In genomic region chr2:112159454-112159921, GRCh38 we compare ENCODE assay signal across 19 cellular contexts. TPM values are rescaled to one million over a fixed set of nuclear protein-coding genes. Genes with fewer than 3 reads are reported as not detected.
DNase-seq lines count a peak whose midpoint lies in the region; ATAC-seq and TF ChIP-seq lines count a peak whose summit lies in the region.
"Had no signal": no experiment of that assay in that cellular context is flagged by ENCODE, and none has a peak within 500 bp of the region (broad histone marks: within the 10 kb centered on the region; RNA-seq: fewer than 3 reads in every experiment).

No MANE protein-coding gene starts in this region.

- H3K9me3 Mint-ChIP-seq in nephron progenitor cell (no peaks in the 10 kb centered on the region), progenitor cell of endocrine pancreas (ENCODE audit: low read depth) (no peaks in the 10 kb centered on the region)
- H3K9me3 Mint-ChIP-seq: immature natural killer cell; naive thymus-derived CD4-positive, alpha-beta T cell had no signal

- ATAC-seq in GM18867 (IDR thresholded peaks at IDR 0.05; ENCODE audit: unreplicated experiment) (peak; percentile 56), GM19324 (IDR thresholded peaks at IDR 0.05; ENCODE audit: low FRiP score, unreplicated experiment) (no peak)
- ATAC-seq: naive thymus-derived CD4-positive, alpha-beta T cell had no signal

- TF ChIP-seq CTCF in nephron progenitor cell (IDR thresholded peaks at IDR 0.05) (no peak), BE2C (IDR thresholded peaks at IDR 0.05; ENCODE audit: low read depth, low read length) (no peak), progenitor cell of endocrine pancreas (IDR thresholded peaks at IDR 0.05; ENCODE audit: unreplicated experiment) (no peak)

- H3K36me3 ChIP-seq in BE2C, result no peaks in the 10 kb centered on the region
- H3K36me3 ChIP-seq: esophagus squamous epithelium, MG63, transverse colon had no signal

- H3K27me3 ChIP-seq in BE2C, result no peaks in the 10 kb centered on the region
- H3K27me3 ChIP-seq: esophagus squamous epithelium, MG63, transverse colon had no signal

- no peaks in the 10 kb centered on the region for H3K9me3 ChIP-seq in BE2C
- H3K9me3 ChIP-seq: esophagus squamous epithelium, MG63, transverse colon had no signal

- H3K27ac Mint-ChIP-seq in nephron progenitor cell, result peak overlapping the region; percentile 75
- no peak overlapping the region for H3K27ac Mint-ChIP-seq in progenitor cell of endocrine pancreas
- H3K27ac Mint-ChIP-seq: immature natural killer cell had no signal

- H3K36me3 Mint-ChIP-seq in nephron progenitor cell (ENCODE audit: low read depth) (peaks cover 33% of the 10 kb centered on the region), progenitor cell of endocrine pancreas (ENCODE audit: insufficient read depth) (peaks cover 2% of the 10 kb centered on the region)
- H3K36me3 Mint-ChIP-seq: immature natural killer cell; naive thymus-derived CD4-positive, alpha-beta T cell had no signal

- peaks cover 33% of the 10 kb centered on the region for H3K4me1 Mint-ChIP-seq in nephron progenitor cell
- peaks cover 6% of the 10 kb centered on the region for H3K4me1 Mint-ChIP-seq in progenitor cell of endocrine pancreas (ENCODE audit: low read depth)

- H3K4me1 ChIP-seq in BE2C, result no peaks in the 10 kb centered on the region
- H3K4me1 ChIP-seq: transverse colon had no signal

- H3K4me3 ChIP-seq in BE2C (ENCODE audit: low read depth, low read length), result no peak overlapping the region
- H3K4me3 ChIP-seq: esophagus squamous epithelium, MG63, transverse colon had no signal

- DNase-seq in DMS53 treated with DMSO at 0.1 percent for 48 hours (lab: John Stamatoyannopoulos, UW; ENCODE audit: unreplicated experiment), result peak; percentile 92
- peak; percentile 59 to 83 for DNase-seq in SHP77 (lab: John Stamatoyannopoulos, UW)
- DNase-seq in nephron progenitor cell, result no peak
- no peak for DNase-seq in BE2C
- DNase-seq in progenitor cell of endocrine pancreas (ENCODE audit: low spot score, unreplicated experiment), result no peak
- DNase-seq in stimulated activated CD4-positive, alpha-beta T cell treated with anti-CD3 and anti-CD28 coated beads, Interleukin-4, amount 100 ng/mL, for 24 hours, result no peak
- DNase-seq: AML-193; esophagus squamous epithelium; immature natural killer cell; MG63; naive thymus-derived CD4-positive, alpha-beta T cell; NCI-H1930; NCI-H82; stimulated activated CD4-positive, alpha-beta T cell treated with anti-CD3 and anti-CD28 coated beads, Interleukin-12 subunit alpha, Interleukin-12 subunit beta, amount 100 ng/mL, for 4 hours; stimulated activated naive CD4-positive, alpha-beta T cell treated with Interleukin-2 at 50 U/mL for 16 hours; T-helper 1 cell; transverse colon had no signal

- H3K4me3 Mint-ChIP-seq in nephron progenitor cell (no peak overlapping the region), progenitor cell of endocrine pancreas (ENCODE audit: low read depth) (no peak overlapping the region)
- H3K4me3 Mint-ChIP-seq: immature natural killer cell had no signal

- peaks cover 10% of the 10 kb centered on the region for H3K27me3 Mint-ChIP-seq in nephron progenitor cell (ENCODE audit: low read depth, poor library complexity)
- H3K27me3 Mint-ChIP-seq in progenitor cell of endocrine pancreas, result no peaks in the 10 kb centered on the region
- H3K27me3 Mint-ChIP-seq: naive thymus-derived CD4-positive, alpha-beta T cell had no signal

RNA-seq across cellular contexts. Expression of gene FBLN7, which starts 21.3 kb away (rescaled TPM):
- not detected for polyA plus RNA-seq in BE2C (2012; ENCODE audit: insufficient read depth, insufficient read length, low read depth)
- 9.3 and 13.3 TPM in 2 replicates for total RNA-seq in progenitor cell of endocrine pancreas
- polyA plus RNA-seq: immature natural killer cell had no signal

Comparison
In these comparisons a context has a peak if more than half of its experiments do, and no peak if none do; other contexts are left out.
1. DNase-seq: peak in DMS53 treated with DMSO at 0.1 percent for 48 hours (single experiment) and SHP77 (2 of 2); none in nephron progenitor cell (single experiment), BE2C (single experiment), progenitor cell of endocrine pancreas (single experiment) and stimulated activated CD4-positive, alpha-beta T cell treated with anti-CD3 and anti-CD28 coated beads, Interleukin-4, amount 100 ng/mL, for 24 hours (single experiment).